ENCODE assay signal across 24 cellular contexts in genomic region chr6:54588176-54588575, GRCh38.
"Had no signal": no experiment of that assay in that cellular context is flagged by ENCODE, and none has a peak within 500 bp of the region (broad histone marks: within the 10 kb centered on the region; RNA-seq: fewer than 3 reads in every experiment).

No MANE protein-coding gene starts in this region.

- H3K9me3 ChIP-seq: adrenal gland, breast epithelium had no signal

- H3K36me3 ChIP-seq: adrenal gland, breast epithelium had no signal

- H3K27me3 ChIP-seq: adrenal gland, breast epithelium had no signal

- H3K4me1 ChIP-seq: adrenal gland, breast epithelium had no signal

- H3K4me3 ChIP-seq: adrenal gland, breast epithelium, K562 had no signal

- ATAC-seq: activated T-cell treated with anti-CD3 and anti-CD28 coated beads, Interleukin-2, amount 50 U/mL, for 4 hours; K562; T-cell had no signal

- H3K27ac ChIP-seq: adrenal gland, breast epithelium, VCaP had no signal

- DNase-seq: activated CD4-positive, alpha-beta memory T cell treated with anti-CD3 and anti-CD28 coated beads for 36 hours; activated CD4-positive, alpha-beta T cell treated with anti-CD3 and anti-CD28 coated beads, Interleukin-2, amount 10 ng/mL, durations not matched to agents 7 days and 5 days; activated CD4-positive, CD25-positive, alpha-beta regulatory T cell; activated CD8-positive, alpha-beta memory T cell treated with anti-CD3 and anti-CD28 coated beads for 24 hours; activated gamma-delta T cell; activated naive CD4-positive, alpha-beta T cell treated with anti-CD3 and anti-CD28 coated beads, Interleukin-2, amount 10 ng/mL, durations not matched to agents 7 days and 5 days; activated naive CD8-positive, alpha-beta T cell treated with anti-CD3 and anti-CD28 coated beads for 36 hours; activated T-cell treated with anti-CD3 and anti-CD28 coated beads, Interleukin-2, amount 50 U/mL, for 4 hours; adrenal gland; aorta; Karpas-422; MM.1S; NCI-H1105 treated with DMSO at 0.1 percent for 48 hours; NCI-H1436 treated with DMSO at 0.1 percent for 48 hours; NCI-H187; NCI-H2081; NCI-H510A treated with DMSO at 0.1 percent for 48 hours; SIG-M5; T-cell; T-helper 2 cell; T1000 had no signal
